In genomic region chr2:191642541-191642940, GRCh38 we compare ENCODE assay signal across 24 cellular contexts. TPM values are rescaled to one million over a fixed set of nuclear protein-coding genes. Genes with fewer than 3 reads are reported as not detected.
DNase-seq lines count a peak whose midpoint lies in the region; ATAC-seq, FAIRE-seq and TF ChIP-seq lines count a peak whose summit lies in the region.
"Had no signal": no experiment of that assay in that cellular context is flagged by ENCODE, and none has a peak within 500 bp of the region (broad histone marks: within the 10 kb centered on the region; RNA-seq: fewer than 3 reads in every experiment).

No MANE protein-coding gene starts in this region.

- H3K27me3 ChIP-seq in OCI-LY3 (ENCODE audit: low read depth, low read length) (no peaks in the 10 kb centered on the region), small intestine (ENCODE audit: control insufficient read depth in 2 of 2, insufficient read depth in 2 of 2, low read length in 2 of 2) (no peaks in the 10 kb centered on the region), SK-N-SH (ENCODE audit: insufficient read depth) (no peaks in the 10 kb centered on the region)
- H3K27me3 ChIP-seq: tibial nerve had no signal

- no peak for TF ChIP-seq POLR2A in erythroblast (IDR thresholded peaks at IDR 0.05; ENCODE audit: low read length)

- H3K4me1 ChIP-seq in OCI-LY3 (ENCODE audit: low read length) (peaks cover 74% of the 10 kb centered on the region), small intestine (ENCODE audit: control insufficient read depth in 2 of 2, insufficient read depth in 1 of 2, low read depth in 1 of 2, low read length in 1 of 2) (peaks cover 9 to 13% of the 10 kb centered on the region in 2 donors), SK-N-SH (ENCODE audit: control insufficient read depth in 1 of 2, insufficient read depth in 2 of 2, low read depth in 1 of 2, low read length in 1 of 2) (peaks cover 3 to 9% of the 10 kb centered on the region in 2 experiments; a peak in 3 of 4 replicates)

- peak overlapping the region; percentile 6 for H3K27ac Mint-ChIP-seq in activated CD4-positive, alpha-beta memory T cell treated with anti-CD3 and anti-CD28 coated beads for 36 hours
- no peak overlapping the region for H3K27ac Mint-ChIP-seq in activated CD4-positive, alpha-beta memory T cell treated with anti-CD3 and anti-CD28 coated beads, Interleukin-2, amount 10 ng/mL, durations not matched to agents 7 days and 5 days

- peak overlapping the region; percentile 35; the same call in 1 of the 2 replicates for H2AFZ ChIP-seq in OCI-LY3 (ENCODE audit: low read depth, low read length)
- H2AFZ ChIP-seq in SK-N-SH (ENCODE audit: low read depth): no peak overlapping the region

- H3K9me2 ChIP-seq in SK-N-SH: no peaks in the 10 kb centered on the region

- peak; percentile 37 for ATAC-seq in GM18861 (IDR thresholded peaks at IDR 0.05; ENCODE audit: unreplicated experiment)
- ATAC-seq: left ventricle myocardium superior, SK-N-SH treated with all-trans-retinoic acid at 6 μM for 48 hours had no signal

- H3K79me2 ChIP-seq in OCI-LY3 (ENCODE audit: low read length) (no peaks in the 10 kb centered on the region), SK-N-SH (ENCODE audit: insufficient read depth) (no peaks in the 10 kb centered on the region)

- H3F3A ChIP-seq in SK-N-SH (replicated peaks; ENCODE audit: insufficient read depth): no peaks in the 10 kb centered on the region

- DNase-seq in activated CD4-positive, alpha-beta memory T cell treated with anti-CD3 and anti-CD28 coated beads for 36 hours: no peak
- no peak for DNase-seq in activated CD4-positive, alpha-beta memory T cell treated with anti-CD3 and anti-CD28 coated beads, Interleukin-2, amount 10 ng/mL, durations not matched to agents 7 days and 5 days
- DNase-seq in small intestine (peak; percentile 62), erythroblast (lab: John Stamatoyannopoulos, UW) (no peak), SK-N-SH (no peak), DMS79 (lab: John Stamatoyannopoulos, UW) (no peak)
- DNase-seq: activated CD4-positive, alpha-beta T cell treated with anti-CD3 and anti-CD28 coated beads, Interleukin-2, amount 50 U/mL, for 1 hour; amygdala; CD4-positive, alpha-beta memory T cell; EL; Kasumi-1; left ventricle myocardium superior; NCI-H146; NCI-H2107; NCI-H446; occipital lobe; OCI-M1 had no signal

- TF ChIP-seq EP300 in SK-N-SH (IDR thresholded peaks at IDR 0.05; ENCODE audit: borderline replicate concordance in 1 of 2, low read depth in 1 of 2, low read length in 1 of 2): no peak

- H3K27me3 Mint-ChIP-seq in activated CD4-positive, alpha-beta memory T cell treated with anti-CD3 and anti-CD28 coated beads for 36 hours: no peaks in the 10 kb centered on the region
- peaks cover 32% of the 10 kb centered on the region for H3K27me3 Mint-ChIP-seq in activated CD4-positive, alpha-beta memory T cell treated with anti-CD3 and anti-CD28 coated beads, Interleukin-2, amount 10 ng/mL, durations not matched to agents 7 days and 5 days
- H3K27me3 Mint-ChIP-seq: CD4-positive, alpha-beta memory T cell had no signal

- H3K36me3 Mint-ChIP-seq in activated CD4-positive, alpha-beta memory T cell treated with anti-CD3 and anti-CD28 coated beads for 36 hours: no peaks in the 10 kb centered on the region
- peaks cover 7% of the 10 kb centered on the region for H3K36me3 Mint-ChIP-seq in activated CD4-positive, alpha-beta memory T cell treated with anti-CD3 and anti-CD28 coated beads, Interleukin-2, amount 10 ng/mL, durations not matched to agents 7 days and 5 days (ENCODE audit: low read depth)

- peak overlapping the region; percentile 28 for H3K4me2 ChIP-seq in OCI-LY3 (ENCODE audit: low read length)
- no peak overlapping the region for H3K4me2 ChIP-seq in SK-N-SH

- POLR2A ChIA-PET in activated CD4-positive, alpha-beta memory T cell treated with anti-CD3 and anti-CD28 coated beads for 36 hours (lab: Charles Lee): interaction anchor here (1.1 kb wide), 1 partner anchor 33 kb away, joined by 3 read pairs; no protein-coding TSS in a partner anchor
- POLR2A ChIA-PET in activated CD4-positive, alpha-beta memory T cell treated with anti-CD3 and anti-CD28 coated beads, Interleukin-2, amount 10 ng/mL, durations not matched to agents 7 days and 5 days (lab: Charles Lee): interaction anchor here (2.9 kb wide), 1 partner anchor 35 kb away, joined by 11 read pairs; the partner anchor contains the start of gene NABP1
- POLR2A ChIA-PET in SK-N-SH (lab: Yijun Ruan, JAX): no interaction called here

- H4K20me1 ChIP-seq in OCI-LY3 (ENCODE audit: insufficient read depth, low read length) (no peaks in the 10 kb centered on the region), SK-N-SH (ENCODE audit: insufficient read depth) (no peaks in the 10 kb centered on the region)

- WGBS in small intestine, 3 donors: 17 to 57% (median 55%) methylated on average over 2 of the region's 2 CpGs
- WGBS in SK-N-SH (ENCODE audit: low lambda C conversion rate): 91% methylated on average over 2 of the region's 2 CpGs

- CTCF ChIA-PET in activated CD4-positive, alpha-beta memory T cell treated with anti-CD3 and anti-CD28 coated beads for 36 hours (lab: Charles Lee): no interaction called here
- CTCF ChIA-PET in activated CD4-positive, alpha-beta memory T cell treated with anti-CD3 and anti-CD28 coated beads, Interleukin-2, amount 10 ng/mL, durations not matched to agents 7 days and 5 days (lab: Charles Lee): no interaction called here
- CTCF ChIA-PET in SK-N-SH (lab: Yijun Ruan, JAX): no interaction called here

- no peak overlapping the region for H3K9ac ChIP-seq in OCI-LY3 (ENCODE audit: low read length)
- no peak overlapping the region for H3K9ac ChIP-seq in SK-N-SH

- H3K36me3 ChIP-seq in OCI-LY3 (replicated peaks; ENCODE audit: low read depth, low read length) (no peaks in the 10 kb centered on the region), small intestine (ENCODE audit: control insufficient read depth in 2 of 2, insufficient read depth in 2 of 2, low read length in 2 of 2) (no peaks in the 10 kb centered on the region), SK-N-SH (replicated peaks in 1 of 2; ENCODE audit: control insufficient read depth in 1 of 2, insufficient read depth in 2 of 2, low read length in 1 of 2) (no peaks in the 10 kb centered on the region)
- H3K36me3 ChIP-seq: tibial nerve had no signal

- H3K9me3 ChIP-seq in OCI-LY3 (ENCODE audit: insufficient read depth, low read length) (no peaks in the 10 kb centered on the region), small intestine (ENCODE audit: control insufficient read depth, low read depth) (no peaks in the 10 kb centered on the region), SK-N-SH (no peaks in the 10 kb centered on the region)
- H3K9me3 ChIP-seq: tibial nerve had no signal

- intact Hi-C loops in activated CD4-positive, alpha-beta memory T cell treated with anti-CD3 and anti-CD28 coated beads for 36 hours (cut with micrococcal nuclease): no loop called here

- H3K4me3 ChIP-seq in OCI-LY3 (ENCODE audit: low read length) (no peak overlapping the region), small intestine (ENCODE audit: low read depth in 1 of 2, low read length in 2 of 2) (no peak overlapping the region), SK-N-SH (ENCODE audit: low read depth in 2 of 2, low read length in 1 of 2) (no peak overlapping the region)
- H3K4me3 ChIP-seq: tibial nerve had no signal

- no peak overlapping the region for H3K4me3 Mint-ChIP-seq in activated CD4-positive, alpha-beta memory T cell treated with anti-CD3 and anti-CD28 coated beads for 36 hours
- H3K4me3 Mint-ChIP-seq in activated CD4-positive, alpha-beta memory T cell treated with anti-CD3 and anti-CD28 coated beads, Interleukin-2, amount 10 ng/mL, durations not matched to agents 7 days and 5 days: no peak overlapping the region
- H3K4me3 Mint-ChIP-seq: CD4-positive, alpha-beta memory T cell had no signal

- H3K9me3 Mint-ChIP-seq in activated CD4-positive, alpha-beta memory T cell treated with anti-CD3 and anti-CD28 coated beads for 36 hours: no peaks in the 10 kb centered on the region
- no peaks in the 10 kb centered on the region for H3K9me3 Mint-ChIP-seq in activated CD4-positive, alpha-beta memory T cell treated with anti-CD3 and anti-CD28 coated beads, Interleukin-2, amount 10 ng/mL, durations not matched to agents 7 days and 5 days
- H3K9me3 Mint-ChIP-seq: CD4-positive, alpha-beta memory T cell had no signal

- no peak for TF ChIP-seq RAD21 in SK-N-SH (IDR thresholded peaks at IDR 0.05; ENCODE audit: low read length)

- FAIRE-seq in small intestine (lab: Jason Lieb, UNC): peak; percentile 97
- FAIRE-seq: GM12892, GM19239, islet of Langerhans had no signal

- H3K27ac ChIP-seq in OCI-LY3 (ENCODE audit: low read length) (peak overlapping the region; percentile 28), small intestine (ENCODE audit: low read depth in 1 of 2, low read length in 1 of 2) (no peak overlapping the region), SK-N-SH (ENCODE audit: low read depth in 2 of 2, low read length in 1 of 2) (no peak overlapping the region)
- H3K27ac ChIP-seq: tibial nerve had no signal

- TF ChIP-seq CTCF in OCI-LY3 (IDR thresholded peaks at IDR 0.05; ENCODE audit: low read depth, low read length) (no peak), SK-N-SH (IDR thresholded peaks at IDR 0.05) (no peak)

- H3K4me1 Mint-ChIP-seq in activated CD4-positive, alpha-beta memory T cell treated with anti-CD3 and anti-CD28 coated beads for 36 hours (ENCODE audit: low read depth): peaks cover 38% of the 10 kb centered on the region
- H3K4me1 Mint-ChIP-seq in activated CD4-positive, alpha-beta memory T cell treated with anti-CD3 and anti-CD28 coated beads, Interleukin-2, amount 10 ng/mL, durations not matched to agents 7 days and 5 days: peaks cover 21% of the 10 kb centered on the region

TF ChIP-seq in SK-N-SH, 30 proteins besides CTCF, POLR2A, EP300 and RAD21 (continues in another document):
- TF ChIP-seq RCOR1 (IDR thresholded peaks at IDR 0.05; ENCODE audit: low read length) (no peak), NRF1 (IDR thresholded peaks at IDR 0.05; ENCODE audit: low read depth, low read length) (no peak), TAF1 (IDR thresholded peaks at IDR 0.05; ENCODE audit: borderline replicate concordance, low read depth, low read length) (no peak), MEF2A (IDR thresholded peaks at IDR 0.05; ENCODE audit: borderline replicate concordance, low read depth) (no peak)

RNA-seq across cellular contexts. Expression of gene NABP1, which starts 35.4 kb away (rescaled TPM):
- 10 to 100 TPM; 65.1 to 65.4 TPM for total RNA-seq in activated CD4-positive, alpha-beta memory T cell treated with anti-CD3 and anti-CD28 coated beads for 36 hours
- 10 to 100 TPM; 73.5 to 73.7 TPM for total RNA-seq in activated CD4-positive, alpha-beta memory T cell treated with anti-CD3 and anti-CD28 coated beads, Interleukin-2, amount 10 ng/mL, durations not matched to agents 7 days and 5 days
- polyA plus RNA-seq in small intestine: 10 to 100 TPM; 14.4 to 44.7 (median 33.0) TPM
- polyA plus RNA-seq in SK-N-SH (2012; rRNA removed): 19.1 and 35.7 TPM in 2 replicates
- polyA plus RNA-seq in SK-N-SH (2012; cell fraction: cytosol; rRNA removed): 10.4 and 13.5 TPM in 2 replicates
- 65.9 and 172 TPM in 2 replicates for polyA plus RNA-seq in SK-N-SH (2012; cell fraction: nucleus; rRNA removed)
